ENCODE assay signal across 18 cellular contexts in genomic region chr1:152697701-152698600, GRCh38. TPM values are rescaled to one million over a fixed set of nuclear protein-coding genes. Genes with fewer than 3 reads are reported as not detected.
DNase-seq lines count a peak whose midpoint lies in the region; ATAC-seq, FAIRE-seq and TF ChIP-seq lines count a peak whose summit lies in the region.
"Had no signal": no experiment of that assay in that cellular context is flagged by ENCODE, and none has a peak within 500 bp of the region (broad histone marks: within the 10 kb centered on the region; RNA-seq: fewer than 3 reads in every experiment).

A gene with protein sequence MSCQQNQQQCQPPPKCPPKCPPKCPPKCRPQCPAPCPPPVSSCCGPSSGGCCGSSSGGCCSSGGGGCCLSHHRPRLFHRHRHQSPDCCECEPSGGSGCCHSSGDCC (plus strand): TSS chr1:152698345. CDS start chr1:152698902, 557 bp downstream.

- H3K36me3 Mint-ChIP-seq in stimulated activated memory B cell treated with anti-CD40 and anti-IgM and Interleukin-4, amounts not matched to agents 10 μg/mL and 1 μg/mL and 100 μg/mL, for 72 hours: no peaks in the 10 kb centered on the region
- H3K36me3 Mint-ChIP-seq: CD14-positive monocyte had no signal

- TF ChIP-seq POLR2A in endothelial cell of umbilical vein (IDR thresholded peaks at IDR 0.05; ENCODE audit: low read depth, low read length): no peak

- no peak within 1 kb of the TSS for H3K9ac ChIP-seq in endothelial cell of umbilical vein (replicated peaks; ENCODE audit: extremely low read depth, insufficient read depth, low read length)
- H3K9ac ChIP-seq: KMS-11 had no signal

- no peak within 1 kb of the TSS for H3K27ac ChIP-seq in endothelial cell of umbilical vein (ENCODE audit: insufficient read depth, low read depth, low read length)
- H3K27ac ChIP-seq: KMS-11, RWPE1, SJCRH30 had no signal

- no TSS peak for BruUV-seq in endothelial cell of umbilical vein (replicated peaks; lab: Mats Ljungman, UMichigan)

- H3K9me1 ChIP-seq in endothelial cell of umbilical vein (replicated peaks; ENCODE audit: control insufficient read depth, extremely low read depth, insufficient read depth, low read length): no peaks in the 10 kb centered on the region

- H3K27ac Mint-ChIP-seq in stimulated activated memory B cell treated with anti-CD40 and anti-IgM and Interleukin-4, amounts not matched to agents 10 μg/mL and 1 μg/mL and 100 μg/mL, for 72 hours: no peak within 1 kb of the TSS
- H3K27ac Mint-ChIP-seq: CD14-positive monocyte had no signal

- CTCF ChIA-PET in endothelial cell of umbilical vein (lab: Charles Lee): no interaction called here

- POLR2A ChIA-PET in endothelial cell of umbilical vein (lab: Charles Lee): interaction anchor here (0.8 kb wide), 1 partner anchor 173 kb away, joined by 3 read pairs; no protein-coding TSS in a partner anchor

- H3K4me3 ChIP-seq in endothelial cell of umbilical vein (replicated peaks in 1 of 3; ENCODE audit: insufficient read depth in 1 of 3, low read depth in 1 of 3, low read length in 3 of 3): no peak within 1 kb of the TSS
- H3K4me3 ChIP-seq: SJCRH30 had no signal

- no peak within 1 kb of the TSS for H3K4me2 ChIP-seq in endothelial cell of umbilical vein (ENCODE audit: insufficient read depth, low read length)
- H3K4me2 ChIP-seq: KMS-11 had no signal

- no peaks in the 10 kb centered on the region for H3K27me3 ChIP-seq in endothelial cell of umbilical vein (ENCODE audit: control insufficient read depth in 2 of 2, insufficient read depth in 2 of 2, low read length in 2 of 2)
- H3K27me3 ChIP-seq: SJCRH30 had no signal

- no peaks in the 10 kb centered on the region for H3K36me3 ChIP-seq in endothelial cell of umbilical vein (ENCODE audit: control insufficient read depth in 2 of 2, extremely low read depth in 1 of 2, insufficient read depth in 2 of 2, low read length in 2 of 2)
- H3K36me3 ChIP-seq: SJCRH30 had no signal

- no peaks in the 10 kb centered on the region for H3K79me2 ChIP-seq in endothelial cell of umbilical vein (ENCODE audit: control insufficient read depth, insufficient read depth, low read length)

- no peaks in the 10 kb centered on the region for H4K20me1 ChIP-seq in endothelial cell of umbilical vein (replicated peaks; ENCODE audit: control insufficient read depth, extremely low read depth, insufficient read depth, low read length)

- dilution Hi-C loops in endothelial cell of umbilical vein (cut with MboI; ENCODE audit: extremely low pct_ligation_motif_present, low sequenced_read_pairs): no loop called here

- peak; percentile 17 for DNase-seq in EL
- DNase-seq in HS-5 (ENCODE audit: low read depth): peak; percentile 16
- DNase-seq in endothelial cell of umbilical vein (ENCODE audit: low read depth, low spot score): no peak
- DNase-seq in NCI-H2107 treated with DMSO at 0.1 percent for 48 hours (lab: John Stamatoyannopoulos, UW; ENCODE audit: unreplicated experiment): no peak
- DNase-seq: AML-193, NCI-H1105 treated with DMSO at 0.1 percent for 48 hours, NCI-H187, NCI-H69, PC-3, SJCRH30 had no signal

- FAIRE-seq in endothelial cell of umbilical vein (lab: Jason Lieb, UNC): no peak
- FAIRE-seq: HepG2 had no signal

- no peak for TF ChIP-seq CTCF in endothelial cell of umbilical vein (IDR thresholded peaks at IDR 0.05; ENCODE audit: extremely low read depth in 1 of 2, insufficient read depth in 1 of 2, low read depth in 1 of 2, low read length in 2 of 2)

- no peaks in the 10 kb centered on the region for H3K27me3 Mint-ChIP-seq in stimulated activated memory B cell treated with anti-CD40 and anti-IgM and Interleukin-4, amounts not matched to agents 10 μg/mL and 1 μg/mL and 100 μg/mL, for 72 hours

- intact Hi-C loops in endothelial cell of umbilical vein (cut with micrococcal nuclease): no loop called here

- H3K4me1 Mint-ChIP-seq in stimulated activated memory B cell treated with anti-CD40 and anti-IgM and Interleukin-4, amounts not matched to agents 10 μg/mL and 1 μg/mL and 100 μg/mL, for 72 hours: no peaks in the 10 kb centered on the region
- H3K4me1 Mint-ChIP-seq: CD14-positive monocyte had no signal

- H2AFZ ChIP-seq in endothelial cell of umbilical vein (ENCODE audit: low read depth, low read length): no peak within 1 kb of the TSS

- H3K4me1 ChIP-seq in endothelial cell of umbilical vein (ENCODE audit: control insufficient read depth, extremely low read depth, insufficient read depth, low read length): no peaks in the 10 kb centered on the region
- H3K4me1 ChIP-seq: SJCRH30 had no signal

- no peaks in the 10 kb centered on the region for H3K9me3 ChIP-seq in endothelial cell of umbilical vein (replicated peaks; ENCODE audit: control insufficient read depth, insufficient read depth, low read length)
- H3K9me3 ChIP-seq: SJCRH30 had no signal

- peak; percentile 20 for ATAC-seq in stimulated activated memory B cell treated with anti-CD40 and anti-IgM and Interleukin-4, amounts not matched to agents 10 μg/mL and 1 μg/mL and 100 μg/mL, for 72 hours
- no peak for ATAC-seq in HG03135 (IDR thresholded peaks at IDR 0.05; ENCODE audit: unreplicated experiment)
- no peak for ATAC-seq in GM18873 (IDR thresholded peaks at IDR 0.05; ENCODE audit: low FRiP score, unreplicated experiment)
- ATAC-seq: HepG2, PC-3 had no signal

- peaks cover 1% of the 10 kb centered on the region for H3K9me3 Mint-ChIP-seq in stimulated activated memory B cell treated with anti-CD40 and anti-IgM and Interleukin-4, amounts not matched to agents 10 μg/mL and 1 μg/mL and 100 μg/mL, for 72 hours

- no peak within 1 kb of the TSS for H3K4me3 Mint-ChIP-seq in stimulated activated memory B cell treated with anti-CD40 and anti-IgM and Interleukin-4, amounts not matched to agents 10 μg/mL and 1 μg/mL and 100 μg/mL, for 72 hours
- H3K4me3 Mint-ChIP-seq: CD14-positive monocyte had no signal

TF ChIP-seq in endothelial cell of umbilical vein, 7 proteins besides CTCF, POLR2A, EP300 and RAD21:
- TF ChIP-seq FOS (IDR thresholded peaks at IDR 0.05; ENCODE audit: borderline replicate concordance, insufficient read depth, low read length) (peak; percentile 33), JUN (IDR thresholded peaks at IDR 0.05; ENCODE audit: borderline replicate concordance, insufficient read depth, insufficient read length, low read depth) (no peak)

RNA-seq across cellular contexts. Expression of the gene that starts here (rescaled TPM):
- not detected in 2 replicates for total RNA-seq in endothelial cell of umbilical vein
- not detected in 2 replicates for polyA plus RNA-seq in endothelial cell of umbilical vein
- polyA plus RNA-seq in endothelial cell of umbilical vein (2011; cell fraction: cytosol; rRNA removed): not detected in 2 replicates
- polyA plus RNA-seq in endothelial cell of umbilical vein (2011; cell fraction: nucleus; rRNA removed): not detected in 2 replicates
- not detected in 2 replicates for polyA plus RNA-seq in endothelial cell of umbilical vein (2012)
- polyA minus RNA-seq in endothelial cell of umbilical vein: not detected in 2 replicates
- not detected for polyA minus RNA-seq in endothelial cell of umbilical vein (2011; cell fraction: cytosol; rRNA and poly(A)+ RNA removed)
- not detected in 2 replicates for polyA minus RNA-seq in endothelial cell of umbilical vein (2011; cell fraction: nucleus; rRNA and poly(A)+ RNA removed)
- total RNA-seq: A673, HepG2, PC-3, SJCRH30 had no signal
- polyA plus RNA-seq: CD14-positive monocyte, HepG2 had no signal

Comparison
In these comparisons a context has a peak if more than half of its experiments do, and no peak if none do; other contexts are left out.
1. DNase-seq: peak in EL (single experiment) and HS-5 (single experiment); none in endothelial cell of umbilical vein (single experiment) and NCI-H2107 treated with DMSO at 0.1 percent for 48 hours (single experiment).